In the genomic region with DNA sequence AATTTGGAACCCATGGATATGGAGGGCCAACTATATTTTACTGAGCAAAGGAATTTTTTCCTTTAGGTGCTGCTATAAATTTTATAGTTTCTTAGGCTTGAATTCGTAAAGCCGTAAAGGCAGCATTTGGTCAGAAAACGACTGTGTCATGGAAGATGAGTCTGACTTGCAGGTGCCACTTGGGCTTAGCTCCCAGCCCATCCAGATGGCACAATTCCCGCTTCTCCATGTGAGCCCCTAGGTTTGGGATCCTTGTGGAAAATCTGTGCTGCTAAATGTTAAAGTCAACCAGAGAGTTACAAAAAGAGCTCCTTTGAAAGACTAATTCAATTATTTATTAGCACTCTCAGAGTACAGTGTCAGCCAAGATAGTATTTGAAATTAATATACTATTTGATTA, we compare ENCODE assay signal across 15 cellular contexts.
A peak's percentile ranks its signal among the peaks of the same experiment; 100 is the strongest.
DNase-seq lines count a peak whose midpoint lies in the region; ATAC-seq and TF ChIP-seq lines count a peak whose summit lies in the region.
"Had no signal": no experiment of that assay in that cellular context is flagged by ENCODE, and none has a peak within 500 bp of the region (broad histone marks: within the 10 kb centered on the region; RNA-seq: fewer than 3 reads in every experiment).

No MANE protein-coding gene starts in this region.

- no peak for TF ChIP-seq POLR2A in heart left ventricle (IDR thresholded peaks at IDR 0.05)

- H3K9me3 ChIP-seq in left ventricle myocardium inferior (replicated peaks) (no peaks in the 10 kb centered on the region), heart left ventricle (no peaks in the 10 kb centered on the region), muscle layer of colon (ENCODE audit: low read length) (no peaks in the 10 kb centered on the region)
- H3K9me3 ChIP-seq: BLaER1 treated with 17β-estradiol and CSF1 and Interleukin-3, amounts not matched to agents 10 nM and 100 nM; HAP-1 had no signal

- H3K27ac ChIP-seq in left ventricle myocardium inferior (replicated peaks): peak overlapping the region; percentile 85
- peak overlapping the region in 3 of 12 donors; percentile 30 to 84 (median 76) for H3K27ac ChIP-seq in heart left ventricle
- peak overlapping the region; percentile 24 for H3K27ac ChIP-seq in muscle layer of colon (ENCODE audit: low read depth, low read length)
- H3K27ac ChIP-seq: BLaER1 treated with 17β-estradiol and CSF1 and Interleukin-3, amounts not matched to agents 10 nM and 100 nM; GM23248 had no signal

- H3K4me1 ChIP-seq in left ventricle myocardium inferior (peaks cover 62% of the 10 kb centered on the region), heart left ventricle (peaks cover 0 to 70% (median 13%) of the 10 kb centered on the region in 12 donors), muscle layer of colon (ENCODE audit: insufficient read depth, low read length) (peaks cover 19% of the 10 kb centered on the region)
- H3K4me1 ChIP-seq: BLaER1 treated with 17β-estradiol and CSF1 and Interleukin-3, amounts not matched to agents 10 nM and 100 nM had no signal

- WGBS in heart left ventricle, 4 donors: 80 to 88% (median 86%) methylated on average over 4 of the region's 4 CpGs

- ATAC-seq in heart left ventricle: no peak
- ATAC-seq in GM18519 (IDR thresholded peaks at IDR 0.05; ENCODE audit: low FRiP score, unreplicated experiment): no peak
- ATAC-seq: CD8-positive, alpha-beta T cell; GM12878; HepG2 had no signal

- intact Hi-C loops in left ventricle myocardium inferior (cut with micrococcal nuclease) (no loop called here), heart left ventricle (cut with DNase I) (no loop called here)

- no peak overlapping the region for H3K9ac ChIP-seq in muscle layer of colon (ENCODE audit: low read length)
- H3K9ac ChIP-seq: BLaER1 treated with 17β-estradiol and CSF1 and Interleukin-3, amounts not matched to agents 10 nM and 100 nM; GM23248 had no signal

- H3K27me3 ChIP-seq in left ventricle myocardium inferior (ENCODE audit: low read depth): no peaks in the 10 kb centered on the region
- no peaks in the 10 kb centered on the region for H3K27me3 ChIP-seq in heart left ventricle
- no peaks in the 10 kb centered on the region for H3K27me3 ChIP-seq in muscle layer of colon (ENCODE audit: control insufficient read depth in 1 of 2, insufficient read depth in 2 of 2, low read length in 2 of 2)
- H3K27me3 ChIP-seq: BLaER1 treated with 17β-estradiol and CSF1 and Interleukin-3, amounts not matched to agents 10 nM and 100 nM had no signal

- DNase-seq in left ventricle myocardium inferior: no peak
- no peak for DNase-seq in heart left ventricle
- DNase-seq in cerebellar cortex (ENCODE audit: low spot score): peak; percentile 76
- DNase-seq in NCI-H1930 (lab: John Stamatoyannopoulos, UW): no peak
- no peak for DNase-seq in nucleus accumbens (lab: John Stamatoyannopoulos, UW)
- DNase-seq: Calu3; CD8-positive, alpha-beta T cell; DMS79 treated with DMSO at 0.1 percent for 48 hours; GM23248 had no signal

- TF ChIP-seq CTCF in left ventricle myocardium inferior (IDR thresholded peaks at IDR 0.05; ENCODE audit: borderline replicate concordance): no peak
- TF ChIP-seq CTCF in heart left ventricle (IDR thresholded peaks at IDR 0.05): no peak

- H3K36me3 ChIP-seq in left ventricle myocardium inferior (no peaks in the 10 kb centered on the region), heart left ventricle (peaks cover 0 to 19% (median 0%) of the 10 kb centered on the region in 9 donors), muscle layer of colon (ENCODE audit: insufficient read depth, low read length) (no peaks in the 10 kb centered on the region)
- H3K36me3 ChIP-seq: BLaER1 treated with 17β-estradiol and CSF1 and Interleukin-3, amounts not matched to agents 10 nM and 100 nM; HAP-1 had no signal

- H3K4me3 ChIP-seq in left ventricle myocardium inferior (no peak overlapping the region), heart left ventricle (no peak overlapping the region), muscle layer of colon (ENCODE audit: low read depth in 1 of 2, low read length in 2 of 2) (no peak overlapping the region)
- H3K4me3 ChIP-seq: BLaER1 treated with 17β-estradiol and CSF1 and Interleukin-3, amounts not matched to agents 10 nM and 100 nM; GM12878; GM23248; HAP-1 had no signal
